Comparison of ENCODE assay signal across 8 cellular contexts in genomic region chr11:78078218-78079167, GRCh38. TPM values are rescaled to one million over a fixed set of nuclear protein-coding genes. Genes with fewer than 3 reads are reported as not detected.
DNase-seq lines count a peak whose midpoint lies in the region; ATAC-seq and TF ChIP-seq lines count a peak whose summit lies in the region.

No MANE protein-coding gene starts in this region.

- H3K27ac ChIP-seq in left lung (peak overlapping the region in 1 of 2 donors; percentile 90), thymus (ENCODE audit: low read depth) (no peak overlapping the region)

- no peak for TF ChIP-seq CTCF in left lung (IDR thresholded peaks at IDR 0.05)

- ATAC-seq in activated naive CD4-positive, alpha-beta T cell treated with anti-CD3 and anti-CD28 coated beads, Interleukin-2, amount 50 U/mL, for 72 hours, result peak in 1 of 2 donors; percentile 19
- no peak for ATAC-seq in left lung
- ATAC-seq in GM18505 (IDR thresholded peaks at IDR 0.05; ENCODE audit: unreplicated experiment), result no peak

- peaks cover 27% of the 10 kb centered on the region for H3K36me3 Mint-ChIP-seq in activated CD4-positive, alpha-beta T cell treated with anti-CD3 and anti-CD28 coated beads, Interleukin-2, amount 10 ng/mL, durations not matched to agents 7 days and 5 days (ENCODE audit: low read depth)
- H3K36me3 Mint-ChIP-seq in activated naive CD4-positive, alpha-beta T cell treated with anti-CD3 and anti-CD28 coated beads, Interleukin-2, amount 50 U/mL, for 72 hours, result peaks cover 6% of the 10 kb centered on the region in 2 donors

- peak overlapping the region; percentile 92 for H3K27ac Mint-ChIP-seq in activated CD4-positive, alpha-beta T cell treated with anti-CD3 and anti-CD28 coated beads, Interleukin-2, amount 10 ng/mL, durations not matched to agents 7 days and 5 days
- H3K27ac Mint-ChIP-seq in activated naive CD4-positive, alpha-beta T cell treated with anti-CD3 and anti-CD28 coated beads, Interleukin-2, amount 50 U/mL, for 72 hours, result peak overlapping the region; percentile 87 to 90

- TF ChIP-seq POLR2A in GM18505 (IDR thresholded peaks at IDR 0.05; ENCODE audit: borderline replicate concordance, extremely low read depth, insufficient read depth, insufficient read length), result no peak

- H3K27me3 Mint-ChIP-seq in activated CD4-positive, alpha-beta T cell treated with anti-CD3 and anti-CD28 coated beads, Interleukin-2, amount 10 ng/mL, durations not matched to agents 7 days and 5 days, result no peaks in the 10 kb centered on the region

- peaks cover 57% of the 10 kb centered on the region for H3K4me1 Mint-ChIP-seq in activated CD4-positive, alpha-beta T cell treated with anti-CD3 and anti-CD28 coated beads, Interleukin-2, amount 10 ng/mL, durations not matched to agents 7 days and 5 days

- H3K9me3 ChIP-seq in left lung (no peaks in the 10 kb centered on the region), thymus (ENCODE audit: control insufficient read depth) (no peaks in the 10 kb centered on the region)

- H3K4me1 ChIP-seq in left lung, result peaks cover 12 to 32% of the 10 kb centered on the region in 2 donors
- H3K4me1 ChIP-seq in thymus (ENCODE audit: control insufficient read depth, insufficient read depth, low read length), result peaks cover 21% of the 10 kb centered on the region

- H3K36me3 ChIP-seq in left lung (no peaks in the 10 kb centered on the region), thymus (ENCODE audit: control insufficient read depth, insufficient read depth) (no peaks in the 10 kb centered on the region)

- peak overlapping the region; percentile 90 for H3K4me3 Mint-ChIP-seq in activated CD4-positive, alpha-beta T cell treated with anti-CD3 and anti-CD28 coated beads, Interleukin-2, amount 10 ng/mL, durations not matched to agents 7 days and 5 days

- intact Hi-C loops in left lung (cut with DNase I), result no loop called here

- DNase-seq in activated CD4-positive, alpha-beta T cell treated with anti-CD3 and anti-CD28 coated beads, Interleukin-2, amount 10 ng/mL, durations not matched to agents 7 days and 5 days, result no peak
- no peak for DNase-seq in activated CD4-positive, alpha-beta T cell treated with anti-CD3 and anti-CD28 coated beads for 48 hours
- DNase-seq in activated naive CD4-positive, alpha-beta T cell treated with anti-CD3 and anti-CD28 coated beads, Interleukin-2, amount 50 U/mL, for 72 hours (ENCODE audit: low spot score in 2 of 2), result no peak
- DNase-seq in left lung (no peak), cerebellum (ENCODE audit: low spot score) (no peak)
- DNase-seq in stimulated activated CD4-positive, alpha-beta T cell treated with anti-CD3 and anti-CD28 coated beads, Interleukin-2, amount 100 ng/mL, for 48 hours, result no peak

- POLR2A ChIA-PET in activated CD4-positive, alpha-beta T cell treated with anti-CD3 and anti-CD28 coated beads, Interleukin-2, amount 10 ng/mL, durations not matched to agents 7 days and 5 days (lab: Charles Lee), result interaction anchor here (0.6 kb wide), 1 partner anchor 244 kb away, joined by 3 read pairs; no protein-coding TSS in a partner anchor

- CTCF ChIA-PET in activated CD4-positive, alpha-beta T cell treated with anti-CD3 and anti-CD28 coated beads, Interleukin-2, amount 10 ng/mL, durations not matched to agents 7 days and 5 days (lab: Charles Lee), result interaction anchor here (0.6 to 2.7 kb wide), 10 partner anchors 8 to 821 kb away, joined by 3 to 10 read pairs (median 4); partner anchors contain the start of gene ALG8

- H3K9me3 Mint-ChIP-seq in activated CD4-positive, alpha-beta T cell treated with anti-CD3 and anti-CD28 coated beads, Interleukin-2, amount 10 ng/mL, durations not matched to agents 7 days and 5 days, result no peaks in the 10 kb centered on the region
- no peaks in the 10 kb centered on the region for H3K9me3 Mint-ChIP-seq in activated naive CD4-positive, alpha-beta T cell treated with anti-CD3 and anti-CD28 coated beads, Interleukin-2, amount 50 U/mL, for 72 hours

- H3K27me3 ChIP-seq in left lung (no peaks in the 10 kb centered on the region), thymus (ENCODE audit: control insufficient read depth, insufficient read depth) (no peaks in the 10 kb centered on the region)

- H3K4me3 ChIP-seq in left lung (peak overlapping the region; percentile 82 to 91), thymus (ENCODE audit: low read length) (peak overlapping the region; percentile 94)

- WGBS in thymus, result 32% methylated on average over 21 of the region's 21 CpGs

RNA-seq across cellular contexts. Expression of gene NDUFC2, which starts 1.2 kb away (rescaled TPM):
- total RNA-seq in activated CD4-positive, alpha-beta T cell treated with anti-CD3 and anti-CD28 coated beads, Interleukin-2, amount 10 ng/mL, durations not matched to agents 7 days and 5 days, result 100 to 1,000 TPM; 182 to 220 TPM
- total RNA-seq in activated naive CD4-positive, alpha-beta T cell treated with anti-CD3 and anti-CD28 coated beads, Interleukin-2, amount 50 U/mL, for 72 hours, result 100 to 1,000 TPM in 1 of 2 donors, 10 to 100 TPM in 1; 64.6 to 178 TPM
- total RNA-seq in left lung (100 to 1,000 TPM; 182 to 224 TPM), cerebellum (83.9 TPM)
- 133 TPM for polyA plus RNA-seq in thymus

RNA-seq across cellular contexts. Expression of gene THRSP, which starts 14.8 kb away (rescaled TPM):
- total RNA-seq in activated CD4-positive, alpha-beta T cell treated with anti-CD3 and anti-CD28 coated beads, Interleukin-2, amount 10 ng/mL, durations not matched to agents 7 days and 5 days, result not detected
- total RNA-seq in activated naive CD4-positive, alpha-beta T cell treated with anti-CD3 and anti-CD28 coated beads, Interleukin-2, amount 50 U/mL, for 72 hours, result not detected
- total RNA-seq in left lung, result not detected
- polyA plus RNA-seq in thymus, result 0.14 TPM
- total RNA-seq in cerebellum, result 0.45 TPM

RNA-seq across cellular contexts. Expression of gene KCTD14, which starts 55.4 kb away (rescaled TPM):
- total RNA-seq in activated CD4-positive, alpha-beta T cell treated with anti-CD3 and anti-CD28 coated beads, Interleukin-2, amount 10 ng/mL, durations not matched to agents 7 days and 5 days, result under 1 TPM; 0.19 to 0.25 TPM
- total RNA-seq in activated naive CD4-positive, alpha-beta T cell treated with anti-CD3 and anti-CD28 coated beads, Interleukin-2, amount 50 U/mL, for 72 hours, result under 1 TPM; 0.19 to 0.23 TPM
- total RNA-seq in left lung (10 to 100 TPM; 17.7 to 19.2 TPM), cerebellum (2.8 TPM)
- polyA plus RNA-seq in thymus, result 2.0 TPM
